ENCODE assay signal across 32 cellular contexts in genomic region chr12:116075251-116075650, GRCh38.
A peak's percentile ranks its signal among the peaks of the same experiment; 100 is the strongest.
DNase-seq lines count a peak whose midpoint lies in the region; ATAC-seq, FAIRE-seq and TF ChIP-seq lines count a peak whose summit lies in the region.
"Had no signal": no experiment of that assay in that cellular context is flagged by ENCODE, and none has a peak within 500 bp of the region (broad histone marks: within the 10 kb centered on the region; RNA-seq: fewer than 3 reads in every experiment).

No MANE protein-coding gene starts in this region.

- H3K9me2 ChIP-seq in Loucy (replicated peaks; ENCODE audit: low read depth, low read length), result no peaks in the 10 kb centered on the region

- H3K4me1 ChIP-seq in Loucy (ENCODE audit: insufficient read depth, low read length, poor library complexity, severe bottlenecking) (peaks cover 13% of the 10 kb centered on the region), mucosa of descending colon (ENCODE audit: low read depth) (no peaks in the 10 kb centered on the region)

- H3K4me3 Mint-ChIP-seq in chondrocyte (ENCODE audit: unreplicated experiment) (no peak overlapping the region), nephron progenitor cell (no peak overlapping the region)
- no peak overlapping the region for H3K4me3 Mint-ChIP-seq in activated CD8-positive, alpha-beta memory T cell treated with anti-CD3 and anti-CD28 coated beads, Interleukin-2, amount 10 ng/mL, durations not matched to agents 7 days and 5 days
- H3K4me3 Mint-ChIP-seq: activated B cell treated with CpG ODN at 0.5 μM for 24 hours; activated naive CD8-positive, alpha-beta T cell treated with anti-CD3 and anti-CD28 coated beads for 36 hours; activated T-cell treated with anti-CD3 and anti-CD28 coated beads, Interleukin-2, amount 50 U/mL, for 24 hours; CD14-positive monocyte; dendritic cell treated with granulocyte-macrophage colony-stimulating factor and Interleukin-4, amounts not matched to agents 40 ng/mL and 50 ng/mL, for 4 days; endodermal cell; natural killer cell had no signal

- H3K79me2 ChIP-seq in Loucy (ENCODE audit: insufficient read depth, low read length), result peaks cover 23% of the 10 kb centered on the region; the same call in 1 of the 2 replicates

- no peaks in the 10 kb centered on the region for H4K20me1 ChIP-seq in Loucy (ENCODE audit: insufficient read depth, low read length, poor library complexity, severe bottlenecking)

- DNase-seq in H54 (ENCODE audit: insufficient read length, low spot score), result no peak
- DNase-seq in chondrocyte (ENCODE audit: low spot score), result no peak
- no peak for DNase-seq in nephron progenitor cell
- no peak for DNase-seq in mucosa of descending colon
- no peak for DNase-seq in activated CD8-positive, alpha-beta memory T cell treated with anti-CD3 and anti-CD28 coated beads, Interleukin-2, amount 10 ng/mL, durations not matched to agents 7 days and 5 days
- no peak for DNase-seq in NCI-H446 (lab: John Stamatoyannopoulos, UW)
- DNase-seq: activated B cell treated with CpG ODN at 0.5 μM for 24 hours; activated CD4-positive, alpha-beta T cell treated with anti-CD3 and anti-CD28 coated beads, Interleukin-2, amount 50 U/mL, for 1 hour; activated gamma-delta T cell; activated naive CD8-positive, alpha-beta T cell treated with anti-CD3 and anti-CD28 coated beads for 36 hours; activated T-cell treated with anti-CD3 and anti-CD28 coated beads, Interleukin-2, amount 50 U/mL, for 24 hours; anterior cingulate cortex; Calu3; caudate nucleus; DND-41; endodermal cell; foreskin fibroblast; head of caudate nucleus; natural killer cell; NCI-H1092 treated with DMSO at 0.1 percent for 48 hours; NCI-H187; NCI-H2227 treated with DMSO at 0.1 percent for 48 hours; NCI-H774; retina; stimulated activated naive CD4-positive, alpha-beta T cell treated with Interleukin-2 at 50 U/mL for 16 hours had no signal

- H3K36me3 ChIP-seq in Loucy (ENCODE audit: insufficient read depth, low read length), result no peaks in the 10 kb centered on the region
- H3K36me3 ChIP-seq in mucosa of descending colon (ENCODE audit: low read depth), result no peaks in the 10 kb centered on the region
- H3K36me3 ChIP-seq: suprapubic skin had no signal

- no peak for ATAC-seq in mucosa of descending colon
- ATAC-seq in GM18502 (IDR thresholded peaks at IDR 0.05; ENCODE audit: poor library complexity, unreplicated experiment), result no peak
- no peak for ATAC-seq in activated CD8-positive, alpha-beta memory T cell treated with anti-CD3 and anti-CD28 coated beads, Interleukin-2, amount 10 ng/mL, durations not matched to agents 7 days and 5 days
- ATAC-seq: esophagus mucosa, natural killer cell had no signal

- H3K4me1 Mint-ChIP-seq in chondrocyte (ENCODE audit: low read depth) (peaks cover 36% of the 10 kb centered on the region), nephron progenitor cell (peaks cover 30% of the 10 kb centered on the region)
- peaks cover 12% of the 10 kb centered on the region for H3K4me1 Mint-ChIP-seq in activated CD8-positive, alpha-beta memory T cell treated with anti-CD3 and anti-CD28 coated beads, Interleukin-2, amount 10 ng/mL, durations not matched to agents 7 days and 5 days

- no peak overlapping the region for H2AFZ ChIP-seq in Loucy (ENCODE audit: low read length)

- peak; percentile 67 for FAIRE-seq in H54 (lab: Jason Lieb, UNC)

- H3K27ac Mint-ChIP-seq in chondrocyte (ENCODE audit: unreplicated experiment), result peak overlapping the region; percentile 14
- H3K27ac Mint-ChIP-seq in nephron progenitor cell, result peak overlapping the region; percentile 74
- no peak overlapping the region for H3K27ac Mint-ChIP-seq in activated CD8-positive, alpha-beta memory T cell treated with anti-CD3 and anti-CD28 coated beads, Interleukin-2, amount 10 ng/mL, durations not matched to agents 7 days and 5 days
- H3K27ac Mint-ChIP-seq: activated naive CD8-positive, alpha-beta T cell treated with anti-CD3 and anti-CD28 coated beads for 36 hours; dendritic cell treated with granulocyte-macrophage colony-stimulating factor and Interleukin-4, amounts not matched to agents 40 ng/mL and 50 ng/mL, for 4 days; endodermal cell; natural killer cell had no signal

- peaks cover 1% of the 10 kb centered on the region for H3K36me3 Mint-ChIP-seq in chondrocyte (ENCODE audit: low read depth)
- H3K36me3 Mint-ChIP-seq in nephron progenitor cell (ENCODE audit: low read depth), result peaks cover 4% of the 10 kb centered on the region
- H3K36me3 Mint-ChIP-seq in activated CD8-positive, alpha-beta memory T cell treated with anti-CD3 and anti-CD28 coated beads, Interleukin-2, amount 10 ng/mL, durations not matched to agents 7 days and 5 days, result peaks cover 5% of the 10 kb centered on the region
- H3K36me3 Mint-ChIP-seq: natural killer cell had no signal

- H3K9me3 Mint-ChIP-seq in chondrocyte (ENCODE audit: low read depth) (no peaks in the 10 kb centered on the region), nephron progenitor cell (no peaks in the 10 kb centered on the region)
- no peaks in the 10 kb centered on the region for H3K9me3 Mint-ChIP-seq in activated CD8-positive, alpha-beta memory T cell treated with anti-CD3 and anti-CD28 coated beads, Interleukin-2, amount 10 ng/mL, durations not matched to agents 7 days and 5 days (ENCODE audit: low read depth)
- H3K9me3 Mint-ChIP-seq: activated B cell treated with CpG ODN at 0.5 μM for 24 hours; activated naive CD8-positive, alpha-beta T cell treated with anti-CD3 and anti-CD28 coated beads for 36 hours; activated T-cell treated with anti-CD3 and anti-CD28 coated beads, Interleukin-2, amount 50 U/mL, for 24 hours; CD14-positive monocyte; dendritic cell treated with granulocyte-macrophage colony-stimulating factor and Interleukin-4, amounts not matched to agents 40 ng/mL and 50 ng/mL, for 4 days; endodermal cell; natural killer cell had no signal

- no peak overlapping the region for H3K9ac ChIP-seq in Loucy (ENCODE audit: low read depth, low read length, poor library complexity, severe bottlenecking)

- H3K4me2 ChIP-seq in Loucy (ENCODE audit: low read depth, low read length, poor library complexity, severe bottlenecking), result peak overlapping the region; percentile 63

- TF ChIP-seq POLR2A in H54 (IDR thresholded peaks at IDR 0.05; ENCODE audit: low read depth, low read length), result no peak

- TF ChIP-seq CTCF in Loucy (conservative IDR thresholded peaks at IDR 0.05; ENCODE audit: low read length) (no peak), chondrocyte (IDR thresholded peaks at IDR 0.05) (no peak), nephron progenitor cell (IDR thresholded peaks at IDR 0.05) (no peak), mucosa of descending colon (IDR thresholded peaks at IDR 0.05) (no peak)

- CTCF ChIA-PET in activated CD8-positive, alpha-beta memory T cell treated with anti-CD3 and anti-CD28 coated beads, Interleukin-2, amount 10 ng/mL, durations not matched to agents 7 days and 5 days (lab: Charles Lee), result interaction anchor here (1.2 to 2.1 kb wide), 2 partner anchors 9 to 15 kb away, joined by 3 to 7 read pairs; no protein-coding TSS in a partner anchor

- H3K27me3 ChIP-seq in Loucy (ENCODE audit: insufficient read depth, low read length, poor library complexity, severe bottlenecking), result no peaks in the 10 kb centered on the region
- H3K27me3 ChIP-seq: suprapubic skin had no signal

- H3K9me3 ChIP-seq in Loucy (ENCODE audit: insufficient read depth, low read depth, low read length) (no peaks in the 10 kb centered on the region), mucosa of descending colon (no peaks in the 10 kb centered on the region)
- H3K9me3 ChIP-seq: suprapubic skin had no signal

- H3K4me3 ChIP-seq in Loucy (ENCODE audit: low read length, poor library complexity, severe bottlenecking), result peak overlapping the region; percentile 23
- no peak overlapping the region for H3K4me3 ChIP-seq in mucosa of descending colon
- H3K4me3 ChIP-seq: skin epidermis, suprapubic skin had no signal

- H3F3A ChIP-seq in Loucy (ENCODE audit: low read depth), result 0 out of 2 replicates have a peak, but pooled peaks cover 2% of the 10 kb centered on the region

- H3K27me3 Mint-ChIP-seq in chondrocyte (ENCODE audit: low read depth) (no peaks in the 10 kb centered on the region), nephron progenitor cell (ENCODE audit: low read depth, poor library complexity) (no peaks in the 10 kb centered on the region)
- H3K27me3 Mint-ChIP-seq in activated CD8-positive, alpha-beta memory T cell treated with anti-CD3 and anti-CD28 coated beads, Interleukin-2, amount 10 ng/mL, durations not matched to agents 7 days and 5 days, result no peaks in the 10 kb centered on the region
- H3K27me3 Mint-ChIP-seq: activated B cell treated with CpG ODN at 0.5 μM for 24 hours; activated naive CD8-positive, alpha-beta T cell treated with anti-CD3 and anti-CD28 coated beads for 36 hours; activated T-cell treated with anti-CD3 and anti-CD28 coated beads, Interleukin-2, amount 50 U/mL, for 24 hours; dendritic cell treated with granulocyte-macrophage colony-stimulating factor and Interleukin-4, amounts not matched to agents 40 ng/mL and 50 ng/mL, for 4 days had no signal

- intact Hi-C loops in mucosa of descending colon (cut with DNase I, micrococcal nuclease), result no loop called here
